In the genomic region with DNA sequence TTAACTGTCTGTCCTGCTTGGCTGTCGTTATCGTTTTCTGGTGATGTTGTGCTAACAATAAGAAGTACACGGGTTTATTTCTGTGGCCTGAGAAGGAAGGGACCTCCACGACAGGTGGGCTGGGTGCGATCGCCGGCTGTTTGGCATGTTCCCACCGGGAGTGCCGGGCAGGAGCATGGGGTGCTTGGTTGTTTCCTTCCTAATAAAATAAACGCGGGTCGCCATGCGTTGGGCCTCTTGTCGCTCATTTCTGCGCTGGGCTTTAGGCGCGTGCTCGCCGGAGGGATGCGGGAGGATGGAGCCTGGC, we compare ENCODE assay signal across 8 cellular contexts. TPM values are rescaled to one million over a fixed set of nuclear protein-coding genes. Genes with fewer than 3 reads are reported as not detected.
DNase-seq lines count a peak whose midpoint lies in the region; ATAC-seq lines count a peak whose summit lies in the region.

No MANE protein-coding gene starts in this region.

- CTCF ChIA-PET in activated CD8-positive, alpha-beta memory T cell treated with anti-CD3 and anti-CD28 coated beads, Interleukin-2, amount 10 ng/mL, durations not matched to agents 7 days and 5 days (lab: Charles Lee): no interaction called here

- H3K27ac Mint-ChIP-seq in activated CD8-positive, alpha-beta memory T cell treated with anti-CD3 and anti-CD28 coated beads, Interleukin-2, amount 10 ng/mL, durations not matched to agents 7 days and 5 days: peak overlapping the region; percentile 82
- peak overlapping the region; percentile 86 for H3K27ac Mint-ChIP-seq in activated T-helper 17 cell treated with anti-CD3 and anti-CD28 coated beads, Interleukin-2, amount 50 U/mL, for 72 hours

- peak overlapping the region; percentile 56 for H3K4me3 ChIP-seq in iPS-18a (ENCODE audit: low read length)

- H3K9ac ChIP-seq in iPS-18a (ENCODE audit: low read length): peak overlapping the region; percentile 45

- no peak for DNase-seq in activated CD8-positive, alpha-beta memory T cell treated with anti-CD3 and anti-CD28 coated beads, Interleukin-2, amount 10 ng/mL, durations not matched to agents 7 days and 5 days
- DNase-seq in activated CD8-positive, alpha-beta memory T cell treated with anti-CD3 and anti-CD28 coated beads, Interleukin-2, amount 50 U/mL, for 48 hours: no peak
- DNase-seq in DMS153 (lab: John Stamatoyannopoulos, UW) (no peak), GM19240 (ENCODE audit: insufficient read length, low spot score) (no peak), SIG-M5 treated with dmso at 0.1 percent for 504 hours (lab: John Stamatoyannopoulos, UW; ENCODE audit: unreplicated experiment) (no peak)

- H3K9me3 ChIP-seq in iPS-18a (ENCODE audit: control insufficient read depth, low read depth, low read length): no peaks in the 10 kb centered on the region

- peaks cover 21% of the 10 kb centered on the region for H3K4me1 Mint-ChIP-seq in activated CD8-positive, alpha-beta memory T cell treated with anti-CD3 and anti-CD28 coated beads, Interleukin-2, amount 10 ng/mL, durations not matched to agents 7 days and 5 days
- H3K4me1 Mint-ChIP-seq in activated T-helper 17 cell treated with anti-CD3 and anti-CD28 coated beads, Interleukin-2, amount 50 U/mL, for 72 hours: peaks cover 6% of the 10 kb centered on the region

- H3K36me3 ChIP-seq in iPS-18a (ENCODE audit: control insufficient read depth, low read depth, low read length): peaks cover 3% of the 10 kb centered on the region

- H3K4me3 Mint-ChIP-seq in activated CD8-positive, alpha-beta memory T cell treated with anti-CD3 and anti-CD28 coated beads, Interleukin-2, amount 10 ng/mL, durations not matched to agents 7 days and 5 days: peak overlapping the region; percentile 66
- peak overlapping the region; percentile 82 for H3K4me3 Mint-ChIP-seq in activated T-helper 17 cell treated with anti-CD3 and anti-CD28 coated beads, Interleukin-2, amount 50 U/mL, for 72 hours

- no peaks in the 10 kb centered on the region for H3K27me3 Mint-ChIP-seq in activated CD8-positive, alpha-beta memory T cell treated with anti-CD3 and anti-CD28 coated beads, Interleukin-2, amount 10 ng/mL, durations not matched to agents 7 days and 5 days
- H3K27me3 Mint-ChIP-seq in activated T-helper 17 cell treated with anti-CD3 and anti-CD28 coated beads, Interleukin-2, amount 50 U/mL, for 72 hours: no peaks in the 10 kb centered on the region

- no peaks in the 10 kb centered on the region for H3K27me3 ChIP-seq in iPS-18a (ENCODE audit: control insufficient read depth, insufficient read depth, low read length)

- H3K27ac ChIP-seq in iPS-18a (ENCODE audit: low read length) (no peak overlapping the region), temporal lobe (ENCODE audit: low read depth, low read length) (peak overlapping the region; percentile 78)

- ATAC-seq in activated CD8-positive, alpha-beta memory T cell treated with anti-CD3 and anti-CD28 coated beads, Interleukin-2, amount 10 ng/mL, durations not matched to agents 7 days and 5 days: no peak
- no peak for ATAC-seq in activated T-helper 17 cell treated with anti-CD3 and anti-CD28 coated beads, Interleukin-2, amount 50 U/mL, for 72 hours (replicated peaks)

- no peaks in the 10 kb centered on the region for H3K4me1 ChIP-seq in iPS-18a (ENCODE audit: control insufficient read depth, low read depth, low read length)

- no peaks in the 10 kb centered on the region for H3K9me3 Mint-ChIP-seq in activated CD8-positive, alpha-beta memory T cell treated with anti-CD3 and anti-CD28 coated beads, Interleukin-2, amount 10 ng/mL, durations not matched to agents 7 days and 5 days (ENCODE audit: low read depth)
- H3K9me3 Mint-ChIP-seq in activated T-helper 17 cell treated with anti-CD3 and anti-CD28 coated beads, Interleukin-2, amount 50 U/mL, for 72 hours: no peaks in the 10 kb centered on the region

- H3K36me3 Mint-ChIP-seq in activated CD8-positive, alpha-beta memory T cell treated with anti-CD3 and anti-CD28 coated beads, Interleukin-2, amount 10 ng/mL, durations not matched to agents 7 days and 5 days: peaks cover 8% of the 10 kb centered on the region
- peaks cover 67% of the 10 kb centered on the region for H3K36me3 Mint-ChIP-seq in activated T-helper 17 cell treated with anti-CD3 and anti-CD28 coated beads, Interleukin-2, amount 50 U/mL, for 72 hours (ENCODE audit: low read depth)

RNA-seq across cellular contexts. Expression of a gene that starts 0.7 kb away (rescaled TPM):
- total RNA-seq in activated CD8-positive, alpha-beta memory T cell treated with anti-CD3 and anti-CD28 coated beads, Interleukin-2, amount 10 ng/mL, durations not matched to agents 7 days and 5 days: 100 to 1,000 TPM in 1 of 2 experiments, 10 to 100 TPM in 1; 99.0 to 117 TPM
- 100 to 1,000 TPM; 120 to 165 TPM for total RNA-seq in activated T-helper 17 cell treated with anti-CD3 and anti-CD28 coated beads, Interleukin-2, amount 50 U/mL, for 72 hours
- total RNA-seq in temporal lobe: 284 TPM

RNA-seq across cellular contexts. Expression of a gene that starts 7.7 kb away (rescaled TPM):
- 10 to 100 TPM; 66.2 to 70.5 TPM for total RNA-seq in activated CD8-positive, alpha-beta memory T cell treated with anti-CD3 and anti-CD28 coated beads, Interleukin-2, amount 10 ng/mL, durations not matched to agents 7 days and 5 days
- total RNA-seq in activated T-helper 17 cell treated with anti-CD3 and anti-CD28 coated beads, Interleukin-2, amount 50 U/mL, for 72 hours: 10 to 100 TPM; 49.3 to 71.4 TPM
- 15.5 TPM for total RNA-seq in temporal lobe

RNA-seq across cellular contexts. Expression of a gene that starts 7.8 kb away (rescaled TPM):
- total RNA-seq in activated CD8-positive, alpha-beta memory T cell treated with anti-CD3 and anti-CD28 coated beads, Interleukin-2, amount 10 ng/mL, durations not matched to agents 7 days and 5 days: 10 to 100 TPM; 42.0 to 48.4 TPM
- total RNA-seq in activated T-helper 17 cell treated with anti-CD3 and anti-CD28 coated beads, Interleukin-2, amount 50 U/mL, for 72 hours: 10 to 100 TPM; 39.9 to 42.1 TPM
- total RNA-seq in temporal lobe: 41.8 TPM

RNA-seq across cellular contexts. Expression of a gene that starts 21.8 kb away (rescaled TPM):
- 10 to 100 TPM; 42.3 to 48.5 TPM for total RNA-seq in activated CD8-positive, alpha-beta memory T cell treated with anti-CD3 and anti-CD28 coated beads, Interleukin-2, amount 10 ng/mL, durations not matched to agents 7 days and 5 days
- 10 to 100 TPM; 63.2 to 67.8 TPM for total RNA-seq in activated T-helper 17 cell treated with anti-CD3 and anti-CD28 coated beads, Interleukin-2, amount 50 U/mL, for 72 hours
- 17.7 TPM for total RNA-seq in temporal lobe

RNA-seq across cellular contexts. Expression of a gene that starts 24.9 kb away (rescaled TPM):
- 10 to 100 TPM; 77.1 to 90.2 TPM for total RNA-seq in activated CD8-positive, alpha-beta memory T cell treated with anti-CD3 and anti-CD28 coated beads, Interleukin-2, amount 10 ng/mL, durations not matched to agents 7 days and 5 days
- 10 to 100 TPM; 39.3 to 40.8 TPM for total RNA-seq in activated T-helper 17 cell treated with anti-CD3 and anti-CD28 coated beads, Interleukin-2, amount 50 U/mL, for 72 hours
- 9.3 TPM for total RNA-seq in temporal lobe
